ENCODE assay signal across 8 cellular contexts in the genomic region with DNA sequence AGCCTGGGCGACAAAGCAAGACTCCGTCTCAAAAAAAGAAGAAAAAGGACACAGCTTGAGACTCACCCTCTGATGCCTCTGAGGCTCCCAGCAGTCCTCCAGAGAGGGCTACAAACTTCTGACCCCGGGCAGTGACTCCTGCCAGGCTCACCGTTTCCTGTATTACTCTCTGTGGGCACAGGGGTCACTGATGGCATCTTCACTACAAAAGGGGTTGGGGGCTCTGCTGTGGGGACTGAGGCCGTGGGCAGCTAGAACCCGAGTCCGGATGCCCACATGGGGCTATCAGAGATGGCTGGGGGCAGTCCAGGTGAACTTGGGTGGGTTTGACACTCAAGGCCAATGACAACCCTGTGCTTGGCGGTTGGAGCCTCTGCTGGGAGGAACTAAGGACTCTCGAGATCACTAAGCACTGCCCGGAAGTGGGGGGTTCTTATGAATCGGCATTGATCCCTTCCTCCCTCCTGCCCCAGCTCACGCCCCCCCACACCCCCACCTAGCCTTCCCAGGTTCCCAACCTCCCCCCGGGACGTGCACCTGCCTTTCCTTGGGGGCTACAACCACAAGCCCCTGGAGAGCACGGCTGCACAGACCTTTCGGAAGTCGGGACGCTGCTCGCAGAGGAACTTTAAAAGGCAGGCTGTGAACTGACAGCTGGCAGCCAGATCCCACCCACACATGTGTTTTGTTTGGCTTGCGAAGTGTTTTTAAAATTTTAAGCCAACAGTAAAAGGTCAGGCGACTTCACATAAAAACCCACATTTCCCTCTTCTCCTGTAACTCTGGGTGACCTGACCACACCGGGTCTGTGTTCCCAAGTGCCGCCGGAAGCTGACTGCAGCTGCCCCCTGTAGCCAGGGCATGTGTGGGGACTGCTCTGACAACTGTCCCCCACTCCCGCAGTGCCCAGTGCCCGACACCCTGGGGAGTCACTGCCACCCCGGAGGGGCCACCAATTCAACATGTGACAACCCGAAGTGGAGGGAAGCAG. TPM values are rescaled to one million over a fixed set of nuclear protein-coding genes. Genes with fewer than 3 reads are reported as not detected.
DNase-seq lines count a peak whose midpoint lies in the region; ATAC-seq, FAIRE-seq and TF ChIP-seq lines count a peak whose summit lies in the region.

No MANE protein-coding gene starts in this region.

- H3K27me3 Mint-ChIP-seq in chondrocyte (ENCODE audit: low read depth): peaks cover 12% of the 10 kb centered on the region
- no peaks in the 10 kb centered on the region for H3K27me3 Mint-ChIP-seq in neural crest cell (ENCODE audit: low read depth)

- H3K4me1 Mint-ChIP-seq in chondrocyte (ENCODE audit: low read depth) (peaks cover 18% of the 10 kb centered on the region), neural crest cell (peaks cover 43% of the 10 kb centered on the region)

- DNase-seq in GF-D8 (lab: John Stamatoyannopoulos, UW) (peak; percentile 58), HL-60 (ENCODE audit: low read depth in 1 of 2, low spot score in 1 of 2) (peak in 1 of 2 experiments; percentile 52), chondrocyte (ENCODE audit: low spot score) (no peak), neural crest cell (ENCODE audit: low read depth, low spot score) (no peak), NCI-H1092 (lab: John Stamatoyannopoulos, UW) (no peak), D721Med (ENCODE audit: insufficient read length, low spot score) (no peak)
- DNase-seq in activated effector memory CD4-positive, alpha-beta T cell treated with anti-CD3 and anti-CD28 coated beads, Interleukin-2, amount 50 U/mL, for 16 hours: no peak

- no peak for FAIRE-seq in D721Med (lab: Jason Lieb, UNC)

- H3K27ac Mint-ChIP-seq in chondrocyte (ENCODE audit: unreplicated experiment) (peak overlapping the region; percentile 77), neural crest cell (ENCODE audit: unreplicated experiment) (peak overlapping the region; percentile 50)

- H3K4me3 Mint-ChIP-seq in chondrocyte (ENCODE audit: unreplicated experiment) (peak overlapping the region; percentile 49), neural crest cell (peak overlapping the region; percentile 12)

- H3K4me3 ChIP-seq in HL-60 (replicated peaks; ENCODE audit: insufficient read depth, low read length): peak overlapping the region; percentile 24

- no peak for TF ChIP-seq CTCF in HL-60 (IDR thresholded peaks at IDR 0.05; ENCODE audit: insufficient read depth, low read length)
- TF ChIP-seq CTCF in chondrocyte (IDR thresholded peaks at IDR 0.05): no peak
- no peak for TF ChIP-seq CTCF in neural crest cell (conservative IDR thresholded peaks at IDR 0.05)
- TF ChIP-seq CTCF in D721Med (IDR thresholded peaks at IDR 0.05; ENCODE audit: insufficient read depth, missing control alignments): no peak

- H3K9me3 Mint-ChIP-seq in chondrocyte (ENCODE audit: low read depth) (no peaks in the 10 kb centered on the region), neural crest cell (no peaks in the 10 kb centered on the region)

- peaks cover 1% of the 10 kb centered on the region for H3K36me3 Mint-ChIP-seq in chondrocyte (ENCODE audit: low read depth)
- no peaks in the 10 kb centered on the region for H3K36me3 Mint-ChIP-seq in neural crest cell (ENCODE audit: low read depth)

- H3K27me3 ChIP-seq in HL-60 (ENCODE audit: insufficient read depth, poor library complexity, severe bottlenecking): no peaks in the 10 kb centered on the region

- no peak overlapping the region for H3K27ac ChIP-seq in HL-60 (replicated peaks)

- no peak for ATAC-seq in GM18909 (IDR thresholded peaks at IDR 0.05; ENCODE audit: poor library complexity, unreplicated experiment)

RNA-seq across cellular contexts. Expression of gene RALGDS, which starts 5.0 kb away (rescaled TPM):
- total RNA-seq in chondrocyte (16.1 to 19.0 TPM (median 17.5 TPM) in 3 replicates), neural crest cell (72.4 and 73.8 TPM in 2 replicates)

RNA-seq across cellular contexts. Expression of gene GBGT1, which starts 37.7 kb away (rescaled TPM):
- total RNA-seq in chondrocyte (2.1 to 8.1 TPM (median 5.8 TPM) in 3 replicates), neural crest cell (12.9 and 13.8 TPM in 2 replicates)
